Comparison of ENCODE assay signal across 14 cellular contexts in genomic region chr4:171157462-171158082, GRCh38.
"Had no signal": no experiment of that assay in that cellular context is flagged by ENCODE, and none has a peak within 500 bp of the region (broad histone marks: within the 10 kb centered on the region; RNA-seq: fewer than 3 reads in every experiment).

No MANE protein-coding gene starts in this region.

- H3K4me3 ChIP-seq: esophagus muscularis mucosa, gastroesophageal sphincter, testis, transverse colon had no signal

- H3K4me1 ChIP-seq: esophagus muscularis mucosa, gastroesophageal sphincter, testis, transverse colon had no signal

- DNase-seq: effector memory CD4-positive, alpha-beta T cell; glutamatergic neuron; kidney glomerular epithelial cell; stimulated activated CD4-positive, alpha-beta T cell treated with anti-CD3 and anti-CD28 coated beads, Interleukin-2, amount 100 ng/mL, for 24 hours; stimulated activated CD4-positive, alpha-beta T cell treated with anti-CD3 and anti-CD28 coated beads, Interleukin-4, amount 100 ng/mL, for 4 hours; stimulated activated naive B cell treated with anti-CD40 and anti-IgM and Interleukin-4, amounts not matched to agents 10 μg/mL and 1 μg/mL and 100 μg/mL, for 72 hours; stimulated activated naive CD8-positive, alpha-beta T cell treated with anti-CD3 and anti-CD28 coated beads, Interleukin-15, amount 100 ng/mL, for 72 hours; testis; transverse colon had no signal

- H3K27ac ChIP-seq: epithelial cell of prostate, esophagus muscularis mucosa, gastroesophageal sphincter, testis, transverse colon had no signal

- H3K36me3 ChIP-seq: esophagus muscularis mucosa, gastroesophageal sphincter, transverse colon had no signal

- H3K27me3 ChIP-seq: esophagus muscularis mucosa, gastroesophageal sphincter, testis, transverse colon had no signal

- H3K9me3 ChIP-seq: esophagus muscularis mucosa, gastroesophageal sphincter, testis, transverse colon had no signal

- ATAC-seq: gastroesophageal sphincter; natural killer cell treated with Interleukin-12 subunit alpha and Interleukin-12 subunit beta and Interleukin-15 and Interleukin-18, amount 100 ng/mL, for 72 hours; sciatic nerve; stimulated activated naive B cell treated with anti-CD40 and anti-IgM and Interleukin-4, amounts not matched to agents 10 μg/mL and 1 μg/mL and 100 μg/mL, for 72 hours; stimulated activated naive CD8-positive, alpha-beta T cell treated with anti-CD3 and anti-CD28 coated beads, Interleukin-15, amount 100 ng/mL, for 72 hours had no signal
